Comparison of ENCODE assay signal across 21 cellular contexts in genomic region chr19:28351761-28352160, GRCh38.
DNase-seq lines count a peak whose midpoint lies in the region; ATAC-seq, FAIRE-seq and TF ChIP-seq lines count a peak whose summit lies in the region.
"Had no signal": no experiment of that assay in that cellular context is flagged by ENCODE, and none has a peak within 500 bp of the region (broad histone marks: within the 10 kb centered on the region; RNA-seq: fewer than 3 reads in every experiment).

No MANE protein-coding gene starts in this region.

- WGBS in GM23248 (ENCODE audit: low coverage in 1 of 2, low lambda C conversion rate in 2 of 2, missing lambda C conversion rate in 2 of 2), 2 experiments: 26 to 32% methylated on average over 3 of the region's 3 CpGs
- 2% methylated on average over 3 of the region's 3 CpGs for WGBS in K562 (ENCODE audit: insufficient coverage, low coverage, missing lambda C conversion rate)

- no peaks in the 10 kb centered on the region for H3F3A ChIP-seq in GM23248 (ENCODE audit: insufficient read depth)

- no peak for TF ChIP-seq EP300 in K562 (IDR thresholded peaks at IDR 0.05; ENCODE audit: low read length)

- no peaks in the 10 kb centered on the region for H4K20me1 ChIP-seq in GM23248 (ENCODE audit: insufficient read depth)
- no peaks in the 10 kb centered on the region for H4K20me1 ChIP-seq in K562 (replicated peaks; ENCODE audit: control insufficient read depth, insufficient read depth, low read length)

- CTCF ChIA-PET in BJ (lab: Yijun Ruan, JAX) (no interaction called here), K562 (lab: Yijun Ruan, JAX; ENCODE audit: low intra/inter-chr PET ratio) (no interaction called here)

- H3K4me3 ChIP-seq in BJ (ENCODE audit: low read depth, low read length): no peak overlapping the region
- H3K4me3 ChIP-seq in GM23248: no peak overlapping the region
- H3K4me3 ChIP-seq in K562: no peak overlapping the region
- H3K4me3 ChIP-seq: A549 had no signal

- TF ChIP-seq RAD21 in K562 (CRISPR knock-in tag; conservative IDR thresholded peaks at IDR 0.05 in 1 of 2, IDR thresholded peaks at IDR 0.05 in 1 of 2): no peak

- no peak for TF ChIP-seq POLR2A in K562 (conservative IDR thresholded peaks at IDR 0.05)

- TF ChIP-seq CTCF in BJ (IDR thresholded peaks at IDR 0.05; ENCODE audit: insufficient read depth, low read depth, low read length): no peak
- no peak for TF ChIP-seq CTCF in K562 (IDR thresholded peaks at IDR 0.05 in 2 of 3, conservative IDR thresholded peaks at IDR 0.05 in 1 of 3; ENCODE audit: insufficient read depth in 2 of 3, low read depth in 1 of 3, low read length in 3 of 3)

- H3K36me3 ChIP-seq in BJ (ENCODE audit: control insufficient read depth, insufficient read depth, low read length): no peaks in the 10 kb centered on the region
- H3K36me3 ChIP-seq in GM23248 (ENCODE audit: low read depth): no peaks in the 10 kb centered on the region
- no peaks in the 10 kb centered on the region for H3K36me3 ChIP-seq in K562 (ENCODE audit: control insufficient read depth, insufficient read depth, low read length)

- POLR2A ChIA-PET in BJ (lab: Charles Lee) (no interaction called here), K562 (lab: Yijun Ruan, JAX) (interaction anchor here (0.6 kb wide), 1 partner anchor 434 kb away, joined by 3 read pairs; no protein-coding TSS in a partner anchor)

- H3K27me3 ChIP-seq in BJ (ENCODE audit: control insufficient read depth, insufficient read depth, low read length) (no peaks in the 10 kb centered on the region), GM23248 (replicated peaks; ENCODE audit: insufficient read depth) (0 out of 2 replicates have a peak, but pooled peaks cover 1% of the 10 kb centered on the region), K562 (ENCODE audit: control insufficient read depth in 2 of 2, insufficient read depth in 2 of 2, low read length in 2 of 2) (no peaks in the 10 kb centered on the region)

- FAIRE-seq in K562 (lab: Jason Lieb, UNC): no peak
- FAIRE-seq: D721Med had no signal

- H3K4me2 ChIP-seq in GM23248 (ENCODE audit: unreplicated experiment) (no peak overlapping the region), K562 (ENCODE audit: insufficient read depth, low read length) (no peak overlapping the region)
- H3K4me2 ChIP-seq: A549 had no signal

- H3K27ac ChIP-seq in GM23248 (no peak overlapping the region), K562 (ENCODE audit: extremely low read depth, low read depth, low read length) (no peak overlapping the region)
- H3K27ac ChIP-seq: A549 had no signal

- H2AFZ ChIP-seq in GM23248 (no peak overlapping the region), K562 (ENCODE audit: low read depth, low read length) (no peak overlapping the region)

- DNase-seq in BJ (ENCODE audit: low read depth) (peak; percentile 19), GM23248 (peak; percentile 77), K562 (ENCODE audit: extremely low read depth in 1 of 4, low spot score in 3 of 4) (no peak), hepatic stellate cell (ENCODE audit: low spot score) (peak; percentile 12), NCI-H2107 treated with DMSO at 0.1 percent for 48 hours (lab: John Stamatoyannopoulos, UW; ENCODE audit: unreplicated experiment) (no peak), RPMI8226 (no peak), NCI-H187 (lab: John Stamatoyannopoulos, UW) (no peak)
- DNase-seq: CD4-positive, alpha-beta memory T cell; DMS79 treated with DMSO at 0.1 percent for 48 hours; KG1; MM.1S; NCI-H1105 treated with DMSO at 0.1 percent for 48 hours; NCI-H187 treated with DMSO at 0.1 percent for 48 hours; NCI-H2171; NCI-H446 treated with DMSO at 0.1 percent for 48 hours; NCI-H748 treated with DMSO at 0.1 percent for 48 hours; SHP77 treated with DMSO at 0.1 percent for 48 hours had no signal

- H3K4me1 ChIP-seq in GM23248 (ENCODE audit: insufficient read depth): peaks cover 6% of the 10 kb centered on the region; the same call in 1 of the 2 replicates
- no peaks in the 10 kb centered on the region; a peak in 1 of 5 replicates for H3K4me1 ChIP-seq in K562 (replicated peaks in 1 of 2; ENCODE audit: control insufficient read depth in 2 of 2, insufficient read depth in 2 of 2, low read length in 2 of 2)
- H3K4me1 ChIP-seq: A549 had no signal

- H3K79me2 ChIP-seq in GM23248 (ENCODE audit: insufficient read depth): no peaks in the 10 kb centered on the region
- H3K79me2 ChIP-seq in K562 (ENCODE audit: control insufficient read depth, insufficient read depth, low read length): no peaks in the 10 kb centered on the region

- no peak overlapping the region for H3K9ac ChIP-seq in GM23248
- no peak overlapping the region for H3K9ac ChIP-seq in K562 (ENCODE audit: insufficient read depth in 1 of 2, low read depth in 2 of 2, low read length in 2 of 2)

- intact Hi-C loops in K562 (cut with micrococcal nuclease): no loop called here

- peak; percentile 22; the same call in 1 of the 3 replicates for ATAC-seq in K562
- no peak for ATAC-seq in HG03457 (IDR thresholded peaks at IDR 0.05; ENCODE audit: unreplicated experiment)
- ATAC-seq: A549, Panc1 had no signal

- no TSS peak for BruUV-seq in K562 (replicated peaks; lab: Mats Ljungman, UMichigan)

- no peaks in the 10 kb centered on the region for H3K9me1 ChIP-seq in K562 (ENCODE audit: control insufficient read depth, insufficient read depth, low read length)

- in situ Hi-C loops in GM23248 (cut with MboI) (no loop called here), K562 (cut with MboI) (no loop called here)

- no peaks in the 10 kb centered on the region for H3K9me3 ChIP-seq in GM23248 (ENCODE audit: low read depth)
- no peaks in the 10 kb centered on the region for H3K9me3 ChIP-seq in K562 (replicated peaks; ENCODE audit: control insufficient read depth, insufficient read depth, low read depth, low read length)

- H3K9me2 ChIP-seq in GM23248 (ENCODE audit: insufficient read depth): no peaks in the 10 kb centered on the region

TF ChIP-seq in K562, 482 proteins besides CTCF, POLR2A, EP300 and RAD21:
- TF ChIP-seq ZNF140 (CRISPR knock-in tag; IDR thresholded peaks at IDR 0.05) (no peak), NR2F6 (CRISPR knock-in tag; IDR thresholded peaks at IDR 0.05) (no peak), ZNF407 (IDR thresholded peaks at IDR 0.05; ENCODE audit: low read depth) (no peak)
TF ChIP-seq in K562: peak in this region for 0.

Comparison
In these comparisons a context has a peak if more than half of its experiments do, and no peak if none do; other contexts are left out.
1. DNase-seq: peak in BJ (single experiment), GM23248 (single experiment) and hepatic stellate cell (single experiment); none in K562 (0 of 4), NCI-H2107 treated with DMSO at 0.1 percent for 48 hours (single experiment), RPMI8226 (single experiment) and NCI-H187 (0 of 2).